Comparison of ENCODE assay signal across 8 cellular contexts in genomic region chr6:139940741-139941712, GRCh38.
A peak's percentile ranks its signal among the peaks of the same experiment; 100 is the strongest.
DNase-seq lines count a peak whose midpoint lies in the region; ATAC-seq, FAIRE-seq and TF ChIP-seq lines count a peak whose summit lies in the region.

No MANE protein-coding gene starts in this region.

- FAIRE-seq in H54 (lab: Jason Lieb, UNC) = no peak

- H3K27me3 ChIP-seq in GM23248 (replicated peaks; ENCODE audit: insufficient read depth) (no peaks in the 10 kb centered on the region), IMR-90 (ENCODE audit: control insufficient read depth, insufficient read depth, low read length) (no peaks in the 10 kb centered on the region)

- peaks cover 3% of the 10 kb centered on the region for H3K4me1 Mint-ChIP-seq in endothelial cell (ENCODE audit: unreplicated experiment)
- H3K4me1 Mint-ChIP-seq in activated T-cell treated with anti-CD3 and anti-CD28 coated beads, Interleukin-2, amount 50 U/mL, for 24 hours (ENCODE audit: low read depth) = peaks cover 9% of the 10 kb centered on the region

- H3K4me3 Mint-ChIP-seq in endothelial cell (ENCODE audit: unreplicated experiment) = no peak overlapping the region
- H3K4me3 Mint-ChIP-seq in activated T-cell treated with anti-CD3 and anti-CD28 coated beads, Interleukin-2, amount 50 U/mL, for 24 hours = no peak overlapping the region

- no peak overlapping the region for H3K4me3 ChIP-seq in GM23248
- no peak overlapping the region for H3K4me3 ChIP-seq in IMR-90 (ENCODE audit: insufficient read depth, low read depth, low read length)
- no peak overlapping the region for H3K4me3 ChIP-seq in epithelial cell of esophagus (ENCODE audit: low read length)

- no peaks in the 10 kb centered on the region for H3K9me2 ChIP-seq in GM23248 (ENCODE audit: insufficient read depth)

- H3K27ac ChIP-seq in GM23248 (no peak overlapping the region), IMR-90 (ENCODE audit: insufficient read depth, low read length) (no peak overlapping the region)

- no peak overlapping the region for H3K4me2 ChIP-seq in GM23248 (ENCODE audit: unreplicated experiment)
- peak overlapping the region; percentile 38; the same call in 1 of the 2 replicates for H3K4me2 ChIP-seq in IMR-90 (ENCODE audit: low read depth, low read length)

- DNase-seq in GM23248 (no peak), IMR-90 (peak; percentile 54), epithelial cell of esophagus (ENCODE audit: low read depth) (peak; percentile 17), endothelial cell (ENCODE audit: low spot score) (no peak), NCI-H2107 treated with DMSO at 0.1 percent for 48 hours (lab: John Stamatoyannopoulos, UW; ENCODE audit: unreplicated experiment) (no peak), H54 (ENCODE audit: insufficient read length, low spot score) (no peak)
- DNase-seq in activated T-cell treated with anti-CD3 and anti-CD28 coated beads, Interleukin-2, amount 50 U/mL, for 24 hours = no peak

- TF ChIP-seq POLR2A in IMR-90 (IDR thresholded peaks at IDR 0.05; ENCODE audit: low read depth, low read length) (no peak), H54 (IDR thresholded peaks at IDR 0.05; ENCODE audit: low read depth, low read length) (no peak)

- no peaks in the 10 kb centered on the region for H3K36me3 Mint-ChIP-seq in endothelial cell (ENCODE audit: low read depth, unreplicated experiment)
- no peaks in the 10 kb centered on the region for H3K36me3 Mint-ChIP-seq in activated T-cell treated with anti-CD3 and anti-CD28 coated beads, Interleukin-2, amount 50 U/mL, for 24 hours (ENCODE audit: low read depth)

- peak overlapping the region; percentile 37 to 86; a peak in 3 of 4 replicates for H4K8ac ChIP-seq in IMR-90 (ENCODE audit: low read depth in 2 of 2, low read length in 2 of 2)

- H2AK5ac ChIP-seq in IMR-90 (ENCODE audit: low read depth, low read length) = peak overlapping the region; percentile 80; the same call in 1 of the 2 replicates

- H2BK20ac ChIP-seq in IMR-90 (ENCODE audit: low read depth, low read length) = peak overlapping the region; percentile 87

- no peak overlapping the region for H4K91ac ChIP-seq in IMR-90 (ENCODE audit: insufficient read depth, low read depth, low read length)

- peak overlapping the region; percentile 72; the same call in 1 of the 2 replicates for H4K5ac ChIP-seq in IMR-90 (ENCODE audit: low read depth, low read length)

- in situ Hi-C loops in GM23248 (cut with MboI) (no loop called here), IMR-90 (cut with MboI; ENCODE audit: low sequenced_read_pairs) (no loop called here)

- H4K20me1 ChIP-seq in GM23248 (ENCODE audit: insufficient read depth) (no peaks in the 10 kb centered on the region), IMR-90 (ENCODE audit: insufficient read depth, low read length) (no peaks in the 10 kb centered on the region)

- peak overlapping the region; percentile 94; the same call in 2 of the 3 replicates for H2BK15ac ChIP-seq in IMR-90 (ENCODE audit: low read depth, low read length)

- no peaks in the 10 kb centered on the region for H3K79me2 ChIP-seq in GM23248 (ENCODE audit: insufficient read depth)

- H3K27me3 Mint-ChIP-seq in endothelial cell (ENCODE audit: unreplicated experiment) = peaks cover 2% of the 10 kb centered on the region
- H3K27me3 Mint-ChIP-seq in activated T-cell treated with anti-CD3 and anti-CD28 coated beads, Interleukin-2, amount 50 U/mL, for 24 hours = peaks cover 14% of the 10 kb centered on the region

- peak overlapping the region; percentile 44 for H2AFZ ChIP-seq in GM23248
- peak overlapping the region; percentile 73 for H2AFZ ChIP-seq in IMR-90 (replicated peaks; ENCODE audit: low read length, poor library complexity)

- peaks cover 16% of the 10 kb centered on the region for H3F3A ChIP-seq in GM23248 (ENCODE audit: insufficient read depth)

- no peak for TF ChIP-seq RAD21 in IMR-90 (IDR thresholded peaks at IDR 0.05; ENCODE audit: low read length)

- H2BK5ac ChIP-seq in IMR-90 (ENCODE audit: low read depth, low read length, poor library complexity, severe bottlenecking) = peak overlapping the region; percentile 85

- H3K9ac ChIP-seq in GM23248 = no peak overlapping the region
- no peak overlapping the region for H3K9ac ChIP-seq in IMR-90 (ENCODE audit: low read depth, low read length)

- peaks cover 3% of the 10 kb centered on the region for H3K9me1 ChIP-seq in IMR-90 (ENCODE audit: insufficient read depth, low read length)

- no peaks in the 10 kb centered on the region for H3K9me3 Mint-ChIP-seq in endothelial cell (ENCODE audit: unreplicated experiment)
- H3K9me3 Mint-ChIP-seq in activated T-cell treated with anti-CD3 and anti-CD28 coated beads, Interleukin-2, amount 50 U/mL, for 24 hours = no peaks in the 10 kb centered on the region

- no peak overlapping the region for H3K56ac ChIP-seq in IMR-90 (ENCODE audit: extremely low read depth, insufficient read depth, low read length)

- H3K18ac ChIP-seq in IMR-90 (ENCODE audit: low read depth, low read length) = peak overlapping the region; percentile 95; the same call in 1 of the 2 replicates

- no TSS peak for BruUV-seq in IMR-90 (replicated peaks; lab: Mats Ljungman, UMichigan)

- POLR2A ChIA-PET in IMR-90 (lab: Charles Lee; ENCODE audit: unreplicated experiment) = no interaction called here

- peak; percentile 97 for ATAC-seq in GM18498 (IDR thresholded peaks at IDR 0.05; ENCODE audit: unreplicated experiment)
- no peak for ATAC-seq in IMR-90 (ENCODE audit: low read depth)

- peak overlapping the region; percentile 70; the same call in 1 of the 2 replicates for H3K14ac ChIP-seq in IMR-90 (replicated peaks; ENCODE audit: low read depth, low read length)

- H3K79me1 ChIP-seq in IMR-90 (ENCODE audit: low read depth in 1 of 2, low read length in 2 of 2) = no peaks in the 10 kb centered on the region

- no peak overlapping the region for H3K27ac Mint-ChIP-seq in endothelial cell (ENCODE audit: unreplicated experiment)
- H3K27ac Mint-ChIP-seq in activated T-cell treated with anti-CD3 and anti-CD28 coated beads, Interleukin-2, amount 50 U/mL, for 24 hours = no peak overlapping the region

- dilution Hi-C loops in IMR-90 (cut with HindIII; ENCODE audit: low sequenced_read_pairs, unreplicated experiment) = no loop called here

- H3K9me3 ChIP-seq in GM23248 (ENCODE audit: low read depth) (no peaks in the 10 kb centered on the region), IMR-90 (ENCODE audit: control insufficient read depth, insufficient read depth, low read length) (no peaks in the 10 kb centered on the region)

- H3K4ac ChIP-seq in IMR-90 (ENCODE audit: low read depth, low read length) = peak overlapping the region; percentile 75

- WGBS in GM23248 (ENCODE audit: low coverage in 1 of 2, low lambda C conversion rate in 2 of 2, missing lambda C conversion rate in 2 of 2), 2 experiments = 76 to 77% methylated on average over 8 of the region's 8 CpGs
- no CpG with 5 or more reads among the region's 8 CpGs for WGBS in IMR-90 (ENCODE audit: extremely low coverage in 2 of 2, insufficient read length in 1 of 2), 2 experiments

- peak overlapping the region; percentile 53; the same call in 1 of the 2 replicates for H3K23ac ChIP-seq in IMR-90 (ENCODE audit: low read depth, low read length)

- peaks cover 17% of the 10 kb centered on the region for H3K4me1 ChIP-seq in GM23248 (ENCODE audit: insufficient read depth)
- H3K4me1 ChIP-seq in IMR-90 (ENCODE audit: control insufficient read depth, insufficient read depth, low read length) = peaks cover 8% of the 10 kb centered on the region

- H3K36me3 ChIP-seq in GM23248 (ENCODE audit: low read depth) = no peaks in the 10 kb centered on the region
- H3K36me3 ChIP-seq in IMR-90 (ENCODE audit: control insufficient read depth, insufficient read depth, low read length) = no peaks in the 10 kb centered on the region

- no peak overlapping the region for H2AK9ac ChIP-seq in IMR-90 (replicated peaks; ENCODE audit: low read depth, low read length, poor library complexity)

- H2BK120ac ChIP-seq in IMR-90 (ENCODE audit: low read depth, low read length) = peak overlapping the region; percentile 65

- CTCF ChIA-PET in IMR-90 (lab: Yijun Ruan, JAX) = no interaction called here

- intact Hi-C loops in IMR-90 (cut with micrococcal nuclease) = no loop called here

- TF ChIP-seq CTCF in IMR-90 (conservative IDR thresholded peaks at IDR 0.05; ENCODE audit: low read depth, low read length) = no peak
- TF ChIP-seq CTCF in epithelial cell of esophagus (IDR thresholded peaks at IDR 0.05; ENCODE audit: insufficient read depth, low read depth, low read length, missing control alignments) = no peak
- no peak for TF ChIP-seq CTCF in endothelial cell (IDR thresholded peaks at IDR 0.05; ENCODE audit: unreplicated experiment)

TF ChIP-seq in IMR-90, 13 proteins besides CTCF, POLR2A, EP300 and RAD21:
- TF ChIP-seq ELK1 (IDR thresholded peaks at IDR 0.05; ENCODE audit: borderline replicate concordance, low read depth, low read length) = no peak
- no peak for TF ChIP-seq MAFK (IDR thresholded peaks at IDR 0.05; ENCODE audit: low read depth, low read length)
- TF ChIP-seq SMC3 (IDR thresholded peaks at IDR 0.05; ENCODE audit: low read depth, low read length) = no peak
- TF ChIP-seq CEBPB (IDR thresholded peaks at IDR 0.05; ENCODE audit: low read depth, low read length) = peak; percentile 3; the same call in 1 of the 2 replicates

Comparison
In these comparisons a context has a peak if more than half of its experiments do, and no peak if none do; other contexts are left out.
1. DNase-seq: peak in IMR-90 (single experiment) and epithelial cell of esophagus (single experiment); none in GM23248 (single experiment), endothelial cell (single experiment), NCI-H2107 treated with DMSO at 0.1 percent for 48 hours (single experiment), activated T-cell treated with anti-CD3 and anti-CD28 coated beads, Interleukin-2, amount 50 U/mL, for 24 hours (single experiment) and H54 (single experiment).